Comparison of ENCODE assay signal across 1 cellular context in the genomic region with DNA sequence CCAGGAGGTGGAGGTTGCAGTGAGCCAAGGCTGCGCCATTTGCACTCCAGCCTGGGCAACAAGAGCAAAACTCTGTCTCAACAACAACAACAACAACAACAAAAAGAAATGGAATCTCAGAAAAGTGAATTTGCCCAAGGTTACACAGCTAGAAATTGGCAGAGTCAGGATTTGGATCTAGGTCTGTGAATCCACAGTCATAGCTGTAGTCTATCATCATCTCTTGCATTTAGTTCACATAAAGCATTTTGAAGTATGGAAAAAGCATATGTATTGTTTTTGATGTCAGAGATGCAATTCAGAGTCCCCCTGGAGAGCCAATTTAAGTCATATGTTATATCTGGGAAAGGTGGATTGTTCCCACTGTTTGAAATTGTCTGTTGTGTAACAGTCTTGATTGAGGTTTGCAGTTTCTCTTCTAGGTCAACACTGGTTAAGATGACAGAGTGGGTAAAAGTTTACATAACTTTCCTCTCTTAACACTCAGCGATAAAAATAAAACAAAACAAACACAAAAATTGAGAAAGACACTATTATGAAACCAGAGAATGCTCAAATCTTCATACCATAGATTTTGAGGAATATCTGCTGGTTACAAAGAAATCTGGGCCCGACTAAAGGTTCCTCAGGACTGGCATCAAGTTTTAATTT.
TF ChIP-seq lines count a peak whose summit lies in the region.

No MANE protein-coding gene starts in this region.

TF ChIP-seq in IMR-90, 13 proteins besides CTCF, POLR2A, EP300 and RAD21:
- TF ChIP-seq RFX5 (IDR thresholded peaks at IDR 0.05; ENCODE audit: low read depth, low read length) (0 out of 2 replicates have a peak, but pooled peaks have one; percentile 12), FOS (IDR thresholded peaks at IDR 0.05; ENCODE audit: low read depth, low read length) (no peak), BHLHE40 (IDR thresholded peaks at IDR 0.05; ENCODE audit: low read depth, low read length) (no peak), MAFK (IDR thresholded peaks at IDR 0.05; ENCODE audit: low read depth, low read length) (no peak), CEBPB (IDR thresholded peaks at IDR 0.05; ENCODE audit: low read depth, low read length) (0 out of 2 replicates have a peak, but pooled peaks have one; percentile 24), MXI1 (IDR thresholded peaks at IDR 0.05; ENCODE audit: borderline replicate concordance, low read depth, low read length) (no peak), MAZ (IDR thresholded peaks at IDR 0.05; ENCODE audit: borderline replicate concordance, low read depth, low read length) (no peak), RCOR1 (IDR thresholded peaks at IDR 0.05; ENCODE audit: insufficient replicate concordance, low read length) (no peak)
- TF ChIP-seq, protein P1, sequence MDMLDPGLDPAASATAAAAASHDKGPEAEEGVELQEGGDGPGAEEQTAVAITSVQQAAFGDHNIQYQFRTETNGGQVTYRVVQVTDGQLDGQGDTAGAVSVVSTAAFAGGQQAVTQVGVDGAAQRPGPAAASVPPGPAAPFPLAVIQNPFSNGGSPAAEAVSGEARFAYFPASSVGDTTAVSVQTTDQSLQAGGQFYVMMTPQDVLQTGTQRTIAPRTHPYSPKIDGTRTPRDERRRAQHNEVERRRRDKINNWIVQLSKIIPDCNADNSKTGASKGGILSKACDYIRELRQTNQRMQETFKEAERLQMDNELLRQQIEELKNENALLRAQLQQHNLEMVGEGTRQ (IDR thresholded peaks at IDR 0.05; ENCODE audit: low read depth, low read length), result no peak
- TF ChIP-seq, protein P2, sequence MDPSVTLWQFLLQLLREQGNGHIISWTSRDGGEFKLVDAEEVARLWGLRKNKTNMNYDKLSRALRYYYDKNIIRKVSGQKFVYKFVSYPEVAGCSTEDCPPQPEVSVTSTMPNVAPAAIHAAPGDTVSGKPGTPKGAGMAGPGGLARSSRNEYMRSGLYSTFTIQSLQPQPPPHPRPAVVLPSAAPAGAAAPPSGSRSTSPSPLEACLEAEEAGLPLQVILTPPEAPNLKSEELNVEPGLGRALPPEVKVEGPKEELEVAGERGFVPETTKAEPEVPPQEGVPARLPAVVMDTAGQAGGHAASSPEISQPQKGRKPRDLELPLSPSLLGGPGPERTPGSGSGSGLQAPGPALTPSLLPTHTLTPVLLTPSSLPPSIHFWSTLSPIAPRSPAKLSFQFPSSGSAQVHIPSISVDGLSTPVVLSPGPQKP (IDR thresholded peaks at IDR 0.05; ENCODE audit: borderline replicate concordance, low read depth, low read length), result no peak
